ENCODE assay signal across 1 cellular context in genomic region chr18:79469751-79470150, GRCh38.
TF ChIP-seq lines count a peak whose summit lies in the region.

No MANE protein-coding gene starts in this region.

TF ChIP-seq in H1, 55 proteins besides CTCF, POLR2A, EP300 and RAD21:
- TF ChIP-seq E2F6 (IDR thresholded peaks at IDR 0.05) (no peak), CHD1 (IDR thresholded peaks at IDR 0.05; ENCODE audit: low read depth, low read length) (no peak), TCF12 (IDR thresholded peaks at IDR 0.05; ENCODE audit: low read depth, low read length) (no peak), SP1 (IDR thresholded peaks at IDR 0.05; ENCODE audit: low read depth, low read length) (no peak), SUZ12 (IDR thresholded peaks at IDR 0.05; ENCODE audit: low read length) (no peak), EZH2 (IDR thresholded peaks at IDR 0.05; ENCODE audit: low read depth, low read length, severe bottlenecking) (no peak), CREB1 (IDR thresholded peaks at IDR 0.05) (no peak), JUND (IDR thresholded peaks at IDR 0.05; ENCODE audit: low read length) (no peak), POU5F1 (IDR thresholded peaks at IDR 0.05; ENCODE audit: low read depth, low read length) (no peak), ASH2L (IDR thresholded peaks at IDR 0.05; ENCODE audit: low read length) (no peak), SP4 (IDR thresholded peaks at IDR 0.05; ENCODE audit: low read length) (no peak), CHD2 (IDR thresholded peaks at IDR 0.05; ENCODE audit: low read length) (no peak), POLR2AphosphoS5 (IDR thresholded peaks at IDR 0.05; ENCODE audit: low read depth, low read length) (no peak), CBX8 (IDR thresholded peaks at IDR 0.05; ENCODE audit: borderline replicate concordance, low read depth, low read length) (no peak), EGR1 (IDR thresholded peaks at IDR 0.05; ENCODE audit: borderline replicate concordance, low read depth, low read length) (no peak)
- TF ChIP-seq, protein P1, sequence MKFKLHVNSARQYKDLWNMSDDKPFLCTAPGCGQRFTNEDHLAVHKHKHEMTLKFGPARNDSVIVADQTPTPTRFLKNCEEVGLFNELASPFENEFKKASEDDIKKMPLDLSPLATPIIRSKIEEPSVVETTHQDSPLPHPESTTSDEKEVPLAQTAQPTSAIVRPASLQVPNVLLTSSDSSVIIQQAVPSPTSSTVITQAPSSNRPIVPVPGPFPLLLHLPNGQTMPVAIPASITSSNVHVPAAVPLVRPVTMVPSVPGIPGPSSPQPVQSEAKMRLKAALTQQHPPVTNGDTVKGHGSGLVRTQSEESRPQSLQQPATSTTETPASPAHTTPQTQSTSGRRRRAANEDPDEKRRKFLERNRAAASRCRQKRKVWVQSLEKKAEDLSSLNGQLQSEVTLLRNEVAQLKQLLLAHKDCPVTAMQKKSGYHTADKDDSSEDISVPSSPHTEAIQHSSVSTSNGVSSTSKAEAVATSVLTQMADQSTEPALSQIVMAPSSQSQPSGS (IDR thresholded peaks at IDR 0.05; ENCODE audit: low read length): no peak
TF ChIP-seq in H1: peak in this region for 0.
